ENCODE assay signal across 1 cellular context in genomic region chr19:6459356-6460098, GRCh38.
A peak's percentile ranks its signal among the peaks of the same experiment; 100 is the strongest.
TF ChIP-seq lines count a peak whose summit lies in the region.

Gene SLC25A23, minus strand, starts transcription at chr19:6459792. Its CDS starts 164 bp downstream, at chr19:6459628.

TF ChIP-seq in HEK293, 187 proteins besides CTCF, POLR2A, EP300 and RAD21 (continued from another document):
- TF ChIP-seq FEZF1 (tag by site-specific recombination; IDR thresholded peaks at IDR 0.05) (no peak), ZNF704 (tag by site-specific recombination; IDR thresholded peaks at IDR 0.05) (no peak), SCRT1 (tag by site-specific recombination; IDR thresholded peaks at IDR 0.05; ENCODE audit: borderline replicate concordance) (0 out of 2 replicates have a peak, but pooled peaks have one; percentile 4), HIC1 (tag by site-specific recombination; IDR thresholded peaks at IDR 0.05) (peak; percentile 58; the same call in 1 of the 2 replicates), KLF9 (tag by site-specific recombination; IDR thresholded peaks at IDR 0.05; ENCODE audit: low read depth) (peak; percentile 96; the same call in 1 of the 2 replicates), ZNF133 (tag by site-specific recombination; IDR thresholded peaks at IDR 0.05) (0 out of 2 replicates have a peak, but pooled peaks have one; percentile 20)
